ENCODE assay signal across 25 cellular contexts in the genomic region with DNA sequence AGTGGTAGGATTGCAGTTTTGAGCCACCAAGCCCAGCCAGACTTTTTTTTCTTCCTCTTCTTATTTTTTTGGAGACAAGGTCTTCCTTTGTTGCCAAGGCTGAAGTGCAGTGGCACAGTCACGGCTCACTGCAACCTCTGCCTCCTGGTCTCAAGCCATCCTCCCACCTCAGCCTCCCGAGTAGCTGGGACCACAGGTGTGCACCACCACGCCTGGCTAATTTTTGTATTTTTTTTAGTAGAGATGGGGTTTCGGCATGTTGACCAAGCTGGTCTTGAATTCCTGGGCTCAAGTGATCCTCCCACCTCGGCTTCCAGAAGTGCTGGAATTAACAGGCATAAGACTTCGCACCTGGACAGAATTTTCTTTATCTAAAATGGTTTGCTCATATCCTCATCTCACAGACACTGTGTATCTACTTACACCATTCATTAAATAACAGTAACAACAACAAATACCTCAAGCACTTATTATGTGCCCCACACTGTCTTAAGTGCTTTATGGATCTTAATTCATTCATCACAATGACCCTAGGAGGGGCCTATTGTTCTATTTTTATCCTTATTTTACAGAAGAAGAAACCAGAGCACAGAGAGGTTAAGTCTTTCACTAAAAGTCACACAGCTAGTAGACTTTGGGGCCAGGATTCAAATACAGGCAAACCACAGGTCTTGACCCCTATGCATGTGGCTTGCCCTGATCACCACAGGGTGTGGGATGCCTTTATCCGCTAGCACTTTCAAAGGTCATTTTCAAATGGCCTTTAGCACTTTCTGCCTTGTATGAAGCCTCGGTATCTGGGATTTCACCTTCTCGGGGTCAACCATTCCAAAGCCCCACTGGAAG. TPM values are rescaled to one million over a fixed set of nuclear protein-coding genes. Genes with fewer than 3 reads are reported as not detected.
DNase-seq lines count a peak whose midpoint lies in the region; ATAC-seq and TF ChIP-seq lines count a peak whose summit lies in the region.
"Had no signal": no experiment of that assay in that cellular context is flagged by ENCODE, and none has a peak within 500 bp of the region (broad histone marks: within the 10 kb centered on the region; RNA-seq: fewer than 3 reads in every experiment).

No MANE protein-coding gene starts in this region.

- H3K4me3 ChIP-seq in GM23338 (no peak overlapping the region), endodermal cell (ENCODE audit: low read length) (no peak overlapping the region)
- H3K4me3 ChIP-seq: BLaER1, MG63 had no signal

- peaks cover 8% of the 10 kb centered on the region; the same call in 1 of the 2 replicates for H3F3A ChIP-seq in GM23338 (replicated peaks; ENCODE audit: low read depth)

- H4K20me1 ChIP-seq in GM23338 (replicated peaks; ENCODE audit: insufficient read depth) = no peaks in the 10 kb centered on the region
- H4K20me1 ChIP-seq: BLaER1 had no signal

- no peak for ATAC-seq in GM23338
- ATAC-seq in Right ventricle myocardium inferior = no peak

- H3K27me3 ChIP-seq in GM23338 (ENCODE audit: insufficient read depth) = no peaks in the 10 kb centered on the region
- H3K27me3 ChIP-seq in endodermal cell (ENCODE audit: control insufficient read depth, insufficient read depth, low read length, poor library complexity, severe bottlenecking) = no peaks in the 10 kb centered on the region
- H3K27me3 ChIP-seq: BLaER1, MG63 had no signal

- intact Hi-C loops in Right ventricle myocardium inferior (cut with DNase I) = no loop called here

- no peak overlapping the region for H3K4me2 ChIP-seq in GM23338
- H3K4me2 ChIP-seq: BLaER1, SK-N-SH had no signal

- H3K27ac ChIP-seq in GM23338 (ENCODE audit: low read depth) = peak overlapping the region; percentile 29
- H3K27ac ChIP-seq in endodermal cell (ENCODE audit: low read depth, low read length) = peak overlapping the region; percentile 81
- H3K27ac ChIP-seq: BLaER1, HL-60, RWPE1 had no signal

- no peaks in the 10 kb centered on the region; the same call in 2 of the 3 replicates for H3K9me3 Mint-ChIP-seq in GM23338
- no peaks in the 10 kb centered on the region for H3K9me3 Mint-ChIP-seq in endodermal cell
- H3K9me3 Mint-ChIP-seq in neural crest cell = no peaks in the 10 kb centered on the region

- H3K4me1 ChIP-seq in GM23338 (ENCODE audit: insufficient read depth) (peaks cover 54% of the 10 kb centered on the region), endodermal cell (ENCODE audit: control insufficient read depth, insufficient read depth, low read length) (peaks cover 4% of the 10 kb centered on the region)

- H3K9me2 ChIP-seq in GM23338 (ENCODE audit: insufficient read depth) = no peaks in the 10 kb centered on the region
- H3K9me2 ChIP-seq: SK-N-SH had no signal

- peaks cover 2% of the 10 kb centered on the region; the same call in 1 of the 3 replicates for H3K36me3 Mint-ChIP-seq in GM23338 (ENCODE audit: low read depth)
- H3K36me3 Mint-ChIP-seq in endodermal cell (ENCODE audit: low read depth) = no peaks in the 10 kb centered on the region
- H3K36me3 Mint-ChIP-seq in neural crest cell (ENCODE audit: low read depth) = no peaks in the 10 kb centered on the region
- H3K36me3 Mint-ChIP-seq: CD4-positive, CD25-positive, alpha-beta regulatory T cell had no signal

- H3K4me3 Mint-ChIP-seq in GM23338 (no peak overlapping the region), endodermal cell (no peak overlapping the region), neural crest cell (peak overlapping the region; percentile 39)
- H3K4me3 Mint-ChIP-seq: CD4-positive, CD25-positive, alpha-beta regulatory T cell had no signal

- DNase-seq in GM23338 (ENCODE audit: low spot score) = no peak
- DNase-seq in SK-N-DZ (ENCODE audit: low spot score) = peak; percentile 95
- no peak for DNase-seq in endodermal cell
- no peak for DNase-seq in neural crest cell (ENCODE audit: low read depth, low spot score)
- DNase-seq in Right ventricle myocardium inferior (ENCODE audit: missing footprints) = no peak
- DNase-seq in NCI-H510A treated with DMSO at 0.1 percent for 48 hours (lab: John Stamatoyannopoulos, UW) = no peak
- no peak for DNase-seq in DMS79 treated with DMSO at 0.1 percent for 48 hours (lab: John Stamatoyannopoulos, UW)
- DNase-seq in activated CD4-positive, alpha-beta T cell treated with anti-CD3 and anti-CD28 coated beads, Interleukin-2, amount 50 U/mL, for 48 hours = no peak
- DNase-seq: CD4-positive, CD25-positive, alpha-beta regulatory T cell; KG1; MG63; NCI-H1105 treated with DMSO at 0.1 percent for 48 hours; NCI-H146; NCI-H2029; NCI-H2227 treated with DMSO at 0.1 percent for 48 hours; NCI-H69; SHP77 treated with DMSO at 0.1 percent for 48 hours; SK-N-SH; SW 1271 had no signal

- H3K79me2 ChIP-seq in GM23338 (replicated peaks; ENCODE audit: insufficient read depth) = no peaks in the 10 kb centered on the region

- H3K4me1 Mint-ChIP-seq in GM23338 = peaks cover 46% of the 10 kb centered on the region
- H3K4me1 Mint-ChIP-seq in endodermal cell = peaks cover 35% of the 10 kb centered on the region
- peaks cover 67% of the 10 kb centered on the region for H3K4me1 Mint-ChIP-seq in neural crest cell

- H3K27ac Mint-ChIP-seq in GM23338 (peak overlapping the region; percentile 77; the same call in 1 of the 2 replicates), endodermal cell (peak overlapping the region; percentile 66), neural crest cell (ENCODE audit: unreplicated experiment) (peak overlapping the region; percentile 96)

- H3K36me3 ChIP-seq in GM23338 (ENCODE audit: insufficient read depth) (no peaks in the 10 kb centered on the region), endodermal cell (ENCODE audit: control insufficient read depth, insufficient read depth, low read length) (no peaks in the 10 kb centered on the region)
- H3K36me3 ChIP-seq: BLaER1, MG63 had no signal

- H3K9me3 ChIP-seq in endodermal cell (ENCODE audit: control insufficient read depth, low read length) = no peaks in the 10 kb centered on the region
- H3K9me3 ChIP-seq: BLaER1, MG63, SK-N-SH had no signal

- no peak overlapping the region for H2AFZ ChIP-seq in GM23338

- no peak overlapping the region for H3K9ac ChIP-seq in endodermal cell (ENCODE audit: extremely low read depth, low read length, poor library complexity, severe bottlenecking)
- H3K9ac ChIP-seq: BLaER1, SK-N-SH had no signal

- 66 to 75% methylated on average over 8 to 9 of the region's 9 CpGs for WGBS in endodermal cell (ENCODE audit: insufficient coverage in 1 of 2, insufficient read length in 1 of 2), 2 experiments

- peaks cover 4% of the 10 kb centered on the region for H3K27me3 Mint-ChIP-seq in GM23338 (ENCODE audit: insufficient read depth, low read depth, poor library complexity)
- no peaks in the 10 kb centered on the region for H3K27me3 Mint-ChIP-seq in endodermal cell (ENCODE audit: insufficient read depth)
- no peaks in the 10 kb centered on the region for H3K27me3 Mint-ChIP-seq in neural crest cell (ENCODE audit: low read depth)
- H3K27me3 Mint-ChIP-seq: CD4-positive, CD25-positive, alpha-beta regulatory T cell had no signal

- TF ChIP-seq CTCF in GM23338 (conservative IDR thresholded peaks at IDR 0.05; ENCODE audit: low read depth in 2 of 2) = no peak
- no peak for TF ChIP-seq CTCF in endodermal cell (conservative IDR thresholded peaks at IDR 0.05)
- no peak for TF ChIP-seq CTCF in neural crest cell (conservative IDR thresholded peaks at IDR 0.05)

TF ChIP-seq in GM23338, 12 proteins besides CTCF, POLR2A, EP300 and RAD21 (continues in another document):
- TF ChIP-seq EZH2phosphoT487 (IDR thresholded peaks at IDR 0.05; ENCODE audit: unreplicated experiment) = no peak
- TF ChIP-seq POLR2AphosphoS5 (IDR thresholded peaks at IDR 0.05; ENCODE audit: low read depth) = no peak
- TF ChIP-seq JUNB (IDR thresholded peaks at IDR 0.05; ENCODE audit: unreplicated experiment) = no peak

RNA-seq across cellular contexts. Expression of gene MYCN, which starts 39.6 kb away (rescaled TPM):
- 145 and 161 TPM in 2 replicates for total RNA-seq in GM23338 (2014; rRNA removed; shearing (Covaris generic))
- 50.8 and 60.8 TPM in 2 replicates for polyA plus RNA-seq in GM23338 (2016; fragmentation: Nextera tagmentation; extraction: Ambion mirVana)
- polyA plus RNA-seq in SK-N-DZ (2014; cell fraction: cytosol; rRNA removed) = 1,097 and 1,099 TPM in 2 replicates
- polyA plus RNA-seq in SK-N-DZ (2014; cell fraction: nucleus; rRNA removed) = 1,072 and 1,695 TPM in 2 replicates
- 10 to 100 TPM; 36.8 to 52.3 TPM for total RNA-seq in endodermal cell
- polyA plus RNA-seq in endodermal cell (2013, experiment 1 of 2) = 75.7 TPM
- 74.7 TPM for polyA plus RNA-seq in endodermal cell (2013, experiment 2 of 2)
- total RNA-seq in neural crest cell = 144 and 149 TPM in 2 replicates
- total RNA-seq in Right ventricle myocardium inferior = 0.54 TPM
- total RNA-seq: A172, G401, H4 had no signal

Comparison
In these comparisons a context has a peak if more than half of its experiments do, and no peak if none do; other contexts are left out.
1. RNA of gene MYCN, which starts 39.6 kb away (total RNA-seq): 145 to 161 TPM in GM23338, 144 to 149 TPM in neural crest cell and 36.8 to 52.3 TPM in endodermal cell; 0.54 TPM in Right ventricle myocardium inferior (single experiment); every median in the first group is over 10 times any median in the second.
2. Peak in every context shown above with its lines, with median percentiles within 50 percentile points of each other: H3K27ac Mint-ChIP-seq.